In genomic region chr7:47231627-47232026, GRCh38 we compare ENCODE assay signal across 2 cellular contexts.
TF ChIP-seq lines count a peak whose summit lies in the region.

No MANE protein-coding gene starts in this region.

TF ChIP-seq in A549, 52 proteins besides CTCF, POLR2A, EP300 and RAD21 (continued from another document):
- no peak for TF ChIP-seq HMGXB4 (CRISPR knock-in tag; IDR thresholded peaks at IDR 0.05; ENCODE audit: borderline replicate concordance)
- TF ChIP-seq CEBPB (IDR thresholded peaks at IDR 0.05): no peak
- TF ChIP-seq RCOR1 (IDR thresholded peaks at IDR 0.05; ENCODE audit: low read depth, low read length): no peak
- TF ChIP-seq HDAC2 (IDR thresholded peaks at IDR 0.05): no peak
- no peak for TF ChIP-seq POLR2AphosphoS2 (conservative IDR thresholded peaks at IDR 0.05; ENCODE audit: low read length)
TF ChIP-seq in A549: peak in this region for 0.

TF ChIP-seq in K562, 482 proteins besides CTCF, POLR2A, EP300 and RAD21 (continued from another document):
- TF ChIP-seq ZNF124 (CRISPR knock-in tag; IDR thresholded peaks at IDR 0.05): no peak
- TF ChIP-seq BCOR (IDR thresholded peaks at IDR 0.05): 0 out of 2 replicates have a peak, but pooled peaks have one; percentile 64
- no peak for TF ChIP-seq DMBX1 (CRISPR knock-in tag; IDR thresholded peaks at IDR 0.05; ENCODE audit: borderline replicate concordance)
- 0 out of 4 replicates have a peak, but pooled peaks of 1 of the 2 experiments have one; percentile 9 for TF ChIP-seq RCOR1 (IDR thresholded peaks at IDR 0.05; ENCODE audit: borderline replicate concordance in 1 of 2, low read depth in 2 of 2, low read length in 2 of 2)
- TF ChIP-seq ZNF695 (CRISPR knock-in tag; IDR thresholded peaks at IDR 0.05): no peak
- no peak for TF ChIP-seq HDAC8 (tag; IDR thresholded peaks at IDR 0.05)
TF ChIP-seq in K562: peak in this region for 3.
